8 cellular contexts compared by ENCODE assay signal in genomic region chr6:130322673-130323268, GRCh38. TPM values are rescaled to one million over a fixed set of nuclear protein-coding genes. Genes with fewer than 3 reads are reported as not detected.
DNase-seq lines count a peak whose midpoint lies in the region; ATAC-seq, FAIRE-seq and TF ChIP-seq lines count a peak whose summit lies in the region.

No MANE protein-coding gene starts in this region.

- in situ Hi-C loops in astrocyte of the spinal cord (cut with HindIII; ENCODE audit: low sequenced_read_pairs): no loop called here

- H3K4me3 ChIP-seq in astrocyte of the spinal cord (ENCODE audit: low read depth, low read length) (no peak overlapping the region), kidney (ENCODE audit: low read length in 2 of 2) (no peak overlapping the region)

- no peaks in the 10 kb centered on the region for H3K36me3 ChIP-seq in kidney (ENCODE audit: control insufficient read depth in 1 of 2, insufficient read depth in 2 of 2, low read length in 2 of 2)

- DNase-seq in NCI-H524 (lab: John Stamatoyannopoulos, UW) (peak; percentile 14 to 68), NCI-H524 treated with DMSO at 0.1 percent for 48 hours (lab: John Stamatoyannopoulos, UW) (no peak), KG1 (lab: John Stamatoyannopoulos, UW) (peak; percentile 83), T follicular helper cell (ENCODE audit: low read depth) (peak; percentile 38), astrocyte of the spinal cord (ENCODE audit: low read depth, low spot score) (peak; percentile 81), kidney (no peak)
- DNase-seq in stimulated activated CD4-positive, alpha-beta T cell treated with anti-CD3 and anti-CD28 coated beads, Interleukin-4, amount 100 ng/mL, for 24 hours: peak; percentile 61

- H3K4me1 ChIP-seq in kidney (ENCODE audit: control insufficient read depth in 1 of 2, insufficient read depth in 1 of 2, low read depth in 1 of 2, low read length in 2 of 2): no peaks in the 10 kb centered on the region

- intact Hi-C loops in kidney (cut with DNase I): loop anchor here (10.0 kb wide), 1 partner anchor 372 kb away; no protein-coding TSS in a partner anchor

- TF ChIP-seq CTCF in astrocyte of the spinal cord (IDR thresholded peaks at IDR 0.05; ENCODE audit: low read depth, low read length) (peak; percentile 90), kidney (IDR thresholded peaks at IDR 0.05; ENCODE audit: borderline replicate concordance, extremely low read depth, insufficient read depth) (peak; percentile 78)

- FAIRE-seq in kidney (lab: Jason Lieb, UNC): peak; percentile 93

- no peak overlapping the region for H3K27ac ChIP-seq in kidney (ENCODE audit: low read depth in 2 of 2, low read length in 2 of 2)

- H3K9me3 ChIP-seq in kidney (ENCODE audit: control insufficient read depth in 1 of 2, low read length in 2 of 2): no peaks in the 10 kb centered on the region

- ATAC-seq in GM21423 (IDR thresholded peaks at IDR 0.05; ENCODE audit: unreplicated experiment): no peak

- H3K9ac ChIP-seq in kidney (ENCODE audit: low read length in 2 of 2): no peak overlapping the region

RNA-seq across cellular contexts. Expression of gene TMEM200A, which starts 43.0 kb away (rescaled TPM):
- 17.9 TPM for total RNA-seq in kidney
- 7.7 TPM for polyA plus RNA-seq in kidney (ENCODE audit: insufficient read depth, low read depth, low replicate concordance)

Comparison
In these comparisons a context has a peak if more than half of its experiments do, and no peak if none do; other contexts are left out.
1. DNase-seq: peak in NCI-H524 (2 of 2), KG1 (single experiment), T follicular helper cell (single experiment), astrocyte of the spinal cord (single experiment) and stimulated activated CD4-positive, alpha-beta T cell treated with anti-CD3 and anti-CD28 coated beads, Interleukin-4, amount 100 ng/mL, for 24 hours (single experiment); none in NCI-H524 treated with DMSO at 0.1 percent for 48 hours (single experiment) and kidney (single experiment).